15 cellular contexts compared by ENCODE assay signal in genomic region chr5:24428345-24428744, GRCh38.
A peak's percentile ranks its signal among the peaks of the same experiment; 100 is the strongest.
DNase-seq lines count a peak whose midpoint lies in the region; ATAC-seq and TF ChIP-seq lines count a peak whose summit lies in the region.
"Had no signal": no experiment of that assay in that cellular context is flagged by ENCODE, and none has a peak within 500 bp of the region (broad histone marks: within the 10 kb centered on the region; RNA-seq: fewer than 3 reads in every experiment).

No MANE protein-coding gene starts in this region.

- ATAC-seq in RWPE2 (ENCODE audit: low read depth) (peak; percentile 67; the same call in 2 of the 3 replicates), foreskin keratinocyte (no peak), GM21737 (IDR thresholded peaks at IDR 0.05; ENCODE audit: unreplicated experiment) (no peak)
- ATAC-seq: GM23338, HCT116 had no signal

- H3K27me3 ChIP-seq in RWPE2 (ENCODE audit: insufficient read depth, poor library complexity, severe bottlenecking), result no peaks in the 10 kb centered on the region
- H3K27me3 ChIP-seq in foreskin keratinocyte, result no peaks in the 10 kb centered on the region
- H3K27me3 ChIP-seq: BE2C had no signal

- no peak for TF ChIP-seq CTCF in RWPE2 (IDR thresholded peaks at IDR 0.05; ENCODE audit: poor library complexity, severe bottlenecking)
- no peak for TF ChIP-seq CTCF in foreskin keratinocyte (conservative IDR thresholded peaks at IDR 0.05)
- no peak for TF ChIP-seq CTCF in GM20000 (IDR thresholded peaks at IDR 0.05; ENCODE audit: extremely low read depth, missing control alignments)

- no peaks in the 10 kb centered on the region for H3K9me3 ChIP-seq in RWPE2 (ENCODE audit: severe bottlenecking)
- H3K9me3 ChIP-seq: BE2C, Caco-2 had no signal

- no peak overlapping the region for H3K4me3 ChIP-seq in RWPE2 (ENCODE audit: severe bottlenecking)
- H3K4me3 ChIP-seq: GM23338 had no signal

- H3K4me1 ChIP-seq in RWPE2 (ENCODE audit: insufficient read depth, poor library complexity, severe bottlenecking) (peaks cover 4% of the 10 kb centered on the region), foreskin keratinocyte (no peaks in the 10 kb centered on the region)
- H3K4me1 ChIP-seq: Caco-2 had no signal

- DNase-seq in HPDE6-E6E7 (ENCODE audit: extremely low spot score) (peak; percentile 16), RWPE2 (ENCODE audit: low spot score) (no peak), foreskin keratinocyte (peak; percentile 16 to 63), GM20000 (ENCODE audit: low spot score) (no peak), NOMO-1 treated with DMSO at 0.1 percent for 48 hours (lab: John Stamatoyannopoulos, UW; ENCODE audit: unreplicated experiment) (no peak)
- DNase-seq: BE2C; C1 segment of cervical spinal cord; Caco-2; CD4-positive, CD25-positive, alpha-beta regulatory T cell; CD8-positive, alpha-beta memory T cell; H7; HFFc6 had no signal

- H3K36me3 ChIP-seq in RWPE2 (ENCODE audit: low read depth), result no peaks in the 10 kb centered on the region
- H3K36me3 ChIP-seq: BE2C had no signal

- no peak overlapping the region for H3K27ac ChIP-seq in RWPE2 (ENCODE audit: poor library complexity, severe bottlenecking)
- no peak overlapping the region for H3K27ac ChIP-seq in foreskin keratinocyte

Comparison
In these comparisons a context has a peak if more than half of its experiments do, and no peak if none do; other contexts are left out.
1. DNase-seq: peak in HPDE6-E6E7 (single experiment) and foreskin keratinocyte (2 of 2); none in RWPE2 (single experiment), GM20000 (single experiment) and NOMO-1 treated with DMSO at 0.1 percent for 48 hours (single experiment).